8 cellular contexts compared by ENCODE assay signal in genomic region chr16:30366511-30366910, GRCh38. TPM values are rescaled to one million over a fixed set of nuclear protein-coding genes. Genes with fewer than 3 reads are reported as not detected.
DNase-seq lines count a peak whose midpoint lies in the region; ATAC-seq and TF ChIP-seq lines count a peak whose summit lies in the region.
"Had no signal": no experiment of that assay in that cellular context is flagged by ENCODE, and none has a peak within 500 bp of the region (broad histone marks: within the 10 kb centered on the region; RNA-seq: fewer than 3 reads in every experiment).

No MANE protein-coding gene starts in this region.

- intact Hi-C loops in activated CD4-positive, alpha-beta memory T cell treated with anti-CD3 and anti-CD28 coated beads for 36 hours (cut with micrococcal nuclease): no loop called here

- TF ChIP-seq CTCF in DND-41 (IDR thresholded peaks at IDR 0.05; ENCODE audit: borderline replicate concordance, extremely low read depth, low read length, poor library complexity, severe bottlenecking) (no peak), mesothelial cell of epicardium (IDR thresholded peaks at IDR 0.05; ENCODE audit: unreplicated experiment) (no peak), endodermal cell (conservative IDR thresholded peaks at IDR 0.05) (no peak)

- H3K79me2 ChIP-seq in DND-41 (ENCODE audit: insufficient read depth, low read length): peaks cover 78% of the 10 kb centered on the region

- no peaks in the 10 kb centered on the region for H3K9me3 ChIP-seq in DND-41 (ENCODE audit: insufficient read depth, low read length, severe bottlenecking)
- no peaks in the 10 kb centered on the region for H3K9me3 ChIP-seq in endodermal cell (ENCODE audit: control insufficient read depth, low read length)
- H3K9me3 ChIP-seq: esophagus muscularis mucosa had no signal

- H3K27ac ChIP-seq in DND-41 (ENCODE audit: low read length) (no peak overlapping the region), endodermal cell (ENCODE audit: low read depth, low read length) (no peak overlapping the region)

- H3K27ac Mint-ChIP-seq in activated CD4-positive, alpha-beta memory T cell treated with anti-CD3 and anti-CD28 coated beads for 36 hours: no peak overlapping the region
- H3K27ac Mint-ChIP-seq in mesothelial cell of epicardium (peak overlapping the region; percentile 45), endodermal cell (no peak overlapping the region)

- H3K4me1 ChIP-seq in DND-41 (ENCODE audit: insufficient read depth, low read length) (peaks cover 45% of the 10 kb centered on the region), endodermal cell (ENCODE audit: control insufficient read depth, insufficient read depth, low read length) (peaks cover 7% of the 10 kb centered on the region)

- H3K27me3 ChIP-seq in DND-41 (ENCODE audit: insufficient read depth, low read length, poor library complexity) (no peaks in the 10 kb centered on the region), endodermal cell (ENCODE audit: control insufficient read depth, insufficient read depth, low read length, poor library complexity, severe bottlenecking) (no peaks in the 10 kb centered on the region)
- H3K27me3 ChIP-seq: esophagus muscularis mucosa had no signal

- H2AFZ ChIP-seq in DND-41 (ENCODE audit: low read depth, low read length): no peak overlapping the region

- H3K4me1 Mint-ChIP-seq in activated CD4-positive, alpha-beta memory T cell treated with anti-CD3 and anti-CD28 coated beads for 36 hours (ENCODE audit: low read depth): peaks cover 35% of the 10 kb centered on the region
- H3K4me1 Mint-ChIP-seq in mesothelial cell of epicardium (peaks cover 36% of the 10 kb centered on the region), endodermal cell (peaks cover 32% of the 10 kb centered on the region)

- H3K27me3 Mint-ChIP-seq in activated CD4-positive, alpha-beta memory T cell treated with anti-CD3 and anti-CD28 coated beads for 36 hours: peaks cover 3% of the 10 kb centered on the region
- H3K27me3 Mint-ChIP-seq in mesothelial cell of epicardium (ENCODE audit: low read depth): peaks cover 3% of the 10 kb centered on the region
- no peaks in the 10 kb centered on the region for H3K27me3 Mint-ChIP-seq in endodermal cell (ENCODE audit: insufficient read depth)

- H3K9ac ChIP-seq in DND-41 (ENCODE audit: low read depth, low read length) (peak overlapping the region; percentile 77; the same call in 1 of the 2 replicates), endodermal cell (ENCODE audit: extremely low read depth, low read length, poor library complexity, severe bottlenecking) (no peak overlapping the region)

- H3K9me3 Mint-ChIP-seq in activated CD4-positive, alpha-beta memory T cell treated with anti-CD3 and anti-CD28 coated beads for 36 hours: no peaks in the 10 kb centered on the region
- H3K9me3 Mint-ChIP-seq in mesothelial cell of epicardium: no peaks in the 10 kb centered on the region
- no peaks in the 10 kb centered on the region for H3K9me3 Mint-ChIP-seq in endodermal cell

- peaks cover 44% of the 10 kb centered on the region for H3K36me3 Mint-ChIP-seq in activated CD4-positive, alpha-beta memory T cell treated with anti-CD3 and anti-CD28 coated beads for 36 hours
- H3K36me3 Mint-ChIP-seq in mesothelial cell of epicardium (peaks cover 21% of the 10 kb centered on the region), endodermal cell (ENCODE audit: low read depth) (peaks cover 34% of the 10 kb centered on the region)

- peaks cover 52% of the 10 kb centered on the region for H3K36me3 ChIP-seq in DND-41 (ENCODE audit: insufficient read depth, low read length)
- peaks cover 26% of the 10 kb centered on the region for H3K36me3 ChIP-seq in endodermal cell (ENCODE audit: control insufficient read depth, insufficient read depth, low read length)

- ATAC-seq in DND-41 (ENCODE audit: insufficient read depth, low read depth): no peak
- ATAC-seq in GM18868 (IDR thresholded peaks at IDR 0.05; ENCODE audit: unreplicated experiment): no peak

- H3K4me3 Mint-ChIP-seq in activated CD4-positive, alpha-beta memory T cell treated with anti-CD3 and anti-CD28 coated beads for 36 hours: peak overlapping the region; percentile 91
- H3K4me3 Mint-ChIP-seq in mesothelial cell of epicardium (peak overlapping the region; percentile 88), endodermal cell (no peak overlapping the region)

- peak overlapping the region; percentile 86 for H3K4me2 ChIP-seq in DND-41 (ENCODE audit: insufficient read depth, low read length)

- POLR2A ChIA-PET in activated CD4-positive, alpha-beta memory T cell treated with anti-CD3 and anti-CD28 coated beads for 36 hours (lab: Charles Lee): interaction anchor here (1.3 kb wide), 1 partner anchor 12 kb away, joined by 5 read pairs; no protein-coding TSS in a partner anchor

- WGBS in endodermal cell (ENCODE audit: insufficient coverage in 1 of 2, insufficient read length in 1 of 2), 2 experiments: 96 to 100% methylated on average over 3 to 4 of the region's 4 CpGs

- no peak for DNase-seq in DND-41
- DNase-seq in activated CD4-positive, alpha-beta memory T cell treated with anti-CD3 and anti-CD28 coated beads for 36 hours: no peak
- DNase-seq in mesothelial cell of epicardium (ENCODE audit: low spot score in 2 of 2, unreplicated experiment in 2 of 2): no peak
- DNase-seq in stimulated activated CD4-positive, alpha-beta T cell treated with anti-CD3 and anti-CD28 coated beads, Interleukin-4, amount 100 ng/mL, for 4 hours: no peak
- DNase-seq in endodermal cell: no peak
- DNase-seq: NCI-H1694 treated with DMSO at 0.1 percent for 48 hours had no signal

- peak overlapping the region in 1 of 2 experiments; percentile 73; a peak in 2 of 4 replicates for H3K4me3 ChIP-seq in DND-41 (ENCODE audit: low read depth in 1 of 2, low read length in 2 of 2)
- no peak overlapping the region for H3K4me3 ChIP-seq in endodermal cell (ENCODE audit: low read length)

- CTCF ChIA-PET in activated CD4-positive, alpha-beta memory T cell treated with anti-CD3 and anti-CD28 coated beads for 36 hours (lab: Charles Lee): no interaction called here

- peaks cover 30% of the 10 kb centered on the region for H4K20me1 ChIP-seq in DND-41 (ENCODE audit: insufficient read depth, low read length)

RNA-seq across cellular contexts. Expression of gene TBC1D10B, which starts 3.8 kb away (rescaled TPM):
- total RNA-seq in activated CD4-positive, alpha-beta memory T cell treated with anti-CD3 and anti-CD28 coated beads for 36 hours: 10 to 100 TPM; 54.7 to 54.8 TPM
- total RNA-seq in mesothelial cell of epicardium (59.6 to 64.1 TPM (median 64.0 TPM) in 3 replicates), endodermal cell (10 to 100 TPM; 30.7 to 36.3 TPM)
- polyA plus RNA-seq in endodermal cell (2013, experiment 1 of 2): 32.4 TPM
- 27.8 TPM for polyA plus RNA-seq in endodermal cell (2013, experiment 2 of 2)

RNA-seq across cellular contexts. Expression of gene MYL11, which starts 8.1 kb away (rescaled TPM):
- 1 to 10 TPM in 1 of 2 experiments, under 1 TPM in 1; 0.83 to 1.6 TPM for total RNA-seq in activated CD4-positive, alpha-beta memory T cell treated with anti-CD3 and anti-CD28 coated beads for 36 hours
- total RNA-seq in mesothelial cell of epicardium (1.4 to 4.4 TPM (median 2.8 TPM) in 3 replicates), endodermal cell (1 to 10 TPM in 1 of 2 donors, not detected in 1; 1.2 TPM)
- polyA plus RNA-seq in endodermal cell (2013, experiment 1 of 2): 0.64 TPM
- polyA plus RNA-seq in endodermal cell (2013, experiment 2 of 2): 0.62 TPM
- total RNA-seq: esophagus muscularis mucosa had no signal

RNA-seq across cellular contexts. Expression of gene CD2BP2, which starts 11.4 kb away (rescaled TPM):
- 10 to 100 TPM; 60.7 to 61.4 TPM for total RNA-seq in activated CD4-positive, alpha-beta memory T cell treated with anti-CD3 and anti-CD28 coated beads for 36 hours
- total RNA-seq in mesothelial cell of epicardium (63.7 to 63.9 TPM (median 63.9 TPM) in 3 replicates), endodermal cell (10 to 100 TPM; 75.4 to 76.0 TPM)
- 39.8 TPM for polyA plus RNA-seq in endodermal cell (2013, experiment 1 of 2)
- 35.9 TPM for polyA plus RNA-seq in endodermal cell (2013, experiment 2 of 2)

RNA-seq across cellular contexts. Expression of gene SEPTIN1, which starts 15.8 kb away (rescaled TPM):
- total RNA-seq in activated CD4-positive, alpha-beta memory T cell treated with anti-CD3 and anti-CD28 coated beads for 36 hours: 100 to 1,000 TPM; 199 to 202 TPM
- 0.86 to 1.6 TPM (median 1.4 TPM) in 3 replicates for total RNA-seq in mesothelial cell of epicardium
- total RNA-seq in endodermal cell: 1 to 10 TPM; 1.1 to 2.3 TPM
- polyA plus RNA-seq in endodermal cell (2013, experiment 1 of 2): 3.3 TPM
- polyA plus RNA-seq in endodermal cell (2013, experiment 2 of 2): 2.0 TPM

RNA-seq across cellular contexts. Expression of gene ZNF48, which starts 28.7 kb away (rescaled TPM):
- total RNA-seq in activated CD4-positive, alpha-beta memory T cell treated with anti-CD3 and anti-CD28 coated beads for 36 hours: 10 to 100 TPM; 13.1 to 13.6 TPM
- 24.2 to 25.2 TPM (median 24.8 TPM) in 3 replicates for total RNA-seq in mesothelial cell of epicardium
- total RNA-seq in endodermal cell: 10 to 100 TPM; 40.1 to 58.4 TPM
- 66.8 TPM for polyA plus RNA-seq in endodermal cell (2013, experiment 1 of 2)
- polyA plus RNA-seq in endodermal cell (2013, experiment 2 of 2): 70.0 TPM
